In the genomic region with DNA sequence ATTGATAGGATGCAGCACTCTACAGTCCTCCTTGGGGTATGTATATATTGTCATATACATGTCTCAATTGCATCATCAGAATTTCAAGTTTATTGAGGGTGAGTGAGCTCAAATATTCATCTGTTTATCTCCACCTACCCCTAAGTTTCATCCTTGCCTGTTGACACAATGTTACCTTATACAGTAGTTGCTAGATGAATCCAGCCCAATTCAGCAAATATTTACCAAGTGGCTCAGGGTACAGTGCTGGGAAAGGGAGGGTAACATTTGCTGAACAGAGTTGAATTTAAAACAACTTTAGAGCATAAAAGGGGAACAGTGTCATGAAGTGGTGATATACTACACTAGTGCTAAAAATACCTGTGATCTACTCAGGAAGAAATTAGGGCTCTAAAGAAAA, we compare ENCODE assay signal across 20 cellular contexts.
"Had no signal": no experiment of that assay in that cellular context is flagged by ENCODE, and none has a peak within 500 bp of the region (broad histone marks: within the 10 kb centered on the region; RNA-seq: fewer than 3 reads in every experiment).

No MANE protein-coding gene starts in this region.

- H3K27me3 ChIP-seq: right lobe of liver, stomach, transverse colon had no signal

- H3K4me3 ChIP-seq: coronary artery, gastroesophageal sphincter, heart right ventricle, right lobe of liver, skin epidermis, stomach, suprapubic skin, transverse colon had no signal

- DNase-seq: activated CD4-positive, alpha-beta memory T cell treated with anti-CD3 and anti-CD28 coated beads, Interleukin-2, amount 10 ng/mL, durations not matched to agents 7 days and 5 days; activated CD4-positive, alpha-beta T cell treated with anti-CD3 and anti-CD28 coated beads, Interleukin-2, amount 10 ng/mL, durations not matched to agents 24 days and 14 days; activated CD8-positive, alpha-beta memory T cell treated with anti-CD3 and anti-CD28 coated beads, Interleukin-2, amount 10 ng/mL, durations not matched to agents 7 days and 5 days; activated effector memory CD4-positive, alpha-beta T cell treated with anti-CD3 and anti-CD28 coated beads, Interleukin-2, amount 50 U/mL, for 16 hours; activated naive CD4-positive, alpha-beta T cell treated with anti-CD3 and anti-CD28 coated beads, Interleukin-2, amount 10 ng/mL, durations not matched to agents 7 days and 5 days; activated naive CD8-positive, alpha-beta T cell treated with anti-CD3 and anti-CD28 coated beads, Interleukin-2, amount 50 U/mL, for 24 hours; activated T-cell treated with anti-CD3 and anti-CD28 coated beads for 4 hours; cerebellar nuclear complex; endodermal cell; heart right ventricle; naive thymus-derived CD4-positive, alpha-beta T cell; occipital lobe; right lobe of liver; stimulated activated CD4-positive, alpha-beta T cell treated with anti-CD3 and anti-CD28 coated beads, Interleukin-1b, Interleukin-23, amount 100 ng/mL, for 48 hours; stomach; transverse colon had no signal

- H3K4me1 ChIP-seq: gastroesophageal sphincter, heart right ventricle, right lobe of liver, stomach, suprapubic skin, transverse colon had no signal

- H3K36me3 ChIP-seq: gastroesophageal sphincter, heart right ventricle, right lobe of liver, stomach, suprapubic skin, transverse colon had no signal

- H3K9me3 ChIP-seq: gastroesophageal sphincter, heart right ventricle, right lobe of liver, stomach, suprapubic skin, transverse colon had no signal
